14 cellular contexts compared by ENCODE assay signal in genomic region chr9:79023134-79023577, GRCh38.
A peak's percentile ranks its signal among the peaks of the same experiment; 100 is the strongest.
DNase-seq lines count a peak whose midpoint lies in the region; ATAC-seq and TF ChIP-seq lines count a peak whose summit lies in the region.
"Had no signal": no experiment of that assay in that cellular context is flagged by ENCODE, and none has a peak within 500 bp of the region (broad histone marks: within the 10 kb centered on the region; RNA-seq: fewer than 3 reads in every experiment).

No MANE protein-coding gene starts in this region.

- H3K4me1 ChIP-seq in SJSA1 (replicated peaks), result peaks cover 28% of the 10 kb centered on the region
- H3K4me1 ChIP-seq: suprapubic skin had no signal

- H3K4me3 Mint-ChIP-seq in progenitor cell of endocrine pancreas (ENCODE audit: low read depth), result no peak overlapping the region

- peaks cover 6% of the 10 kb centered on the region for H3K27me3 Mint-ChIP-seq in progenitor cell of endocrine pancreas

- peaks cover 2% of the 10 kb centered on the region; the same call in 1 of the 2 replicates for H3K9me3 ChIP-seq in SJSA1 (replicated peaks)
- H3K9me3 ChIP-seq: neutrophil, suprapubic skin had no signal

- peak overlapping the region; percentile 94 for H3K27ac ChIP-seq in SJSA1
- H3K27ac ChIP-seq: neutrophil, suprapubic skin had no signal

- H3K36me3 Mint-ChIP-seq in progenitor cell of endocrine pancreas (ENCODE audit: insufficient read depth), result no peaks in the 10 kb centered on the region

- H3K4me1 Mint-ChIP-seq in progenitor cell of endocrine pancreas (ENCODE audit: low read depth), result no peaks in the 10 kb centered on the region

- H3K9me3 Mint-ChIP-seq in progenitor cell of endocrine pancreas (ENCODE audit: low read depth), result no peaks in the 10 kb centered on the region

- H3K27me3 ChIP-seq in SJSA1 (replicated peaks), result no peaks in the 10 kb centered on the region
- H3K27me3 ChIP-seq: neutrophil, suprapubic skin had no signal

- TF ChIP-seq CTCF in fibroblast of mammary gland (conservative IDR thresholded peaks at IDR 0.05; ENCODE audit: control insufficient read depth, insufficient read depth, low read depth, low read length), result no peak
- no peak for TF ChIP-seq CTCF in progenitor cell of endocrine pancreas (IDR thresholded peaks at IDR 0.05; ENCODE audit: unreplicated experiment)

- DNase-seq in GM04504 (ENCODE audit: low read depth), result peak; percentile 81
- DNase-seq in SJSA1 (ENCODE audit: low read depth in 1 of 2, low spot score in 2 of 2), result peak in 1 of 2 experiments; percentile 89
- peak; percentile 82 for DNase-seq in fibroblast of mammary gland (ENCODE audit: low read depth)
- DNase-seq in skeletal muscle cell (ENCODE audit: low read depth), result peak; percentile 84
- DNase-seq in progenitor cell of endocrine pancreas (ENCODE audit: low spot score, unreplicated experiment), result no peak
- no peak for DNase-seq in cerebellum (ENCODE audit: low spot score)
- no peak for DNase-seq in central memory CD4-positive, alpha-beta T cell
- DNase-seq: activated CD4-positive, alpha-beta T cell treated with anti-CD3 and anti-CD28 coated beads for 4 hours; activated gamma-delta T cell treated with Interleukin-2 at 50 U/mL for 16 hours; KBM-7; SIG-M5 had no signal

- no peak for ATAC-seq in HG03097 (IDR thresholded peaks at IDR 0.05; ENCODE audit: low FRiP score, unreplicated experiment)

- H3K27ac Mint-ChIP-seq in progenitor cell of endocrine pancreas, result no peak overlapping the region

- no peak overlapping the region for H3K4me3 ChIP-seq in SJSA1
- no peak overlapping the region for H3K4me3 ChIP-seq in fibroblast of mammary gland (ENCODE audit: control insufficient read depth, low read depth, low read length)
- no peak overlapping the region for H3K4me3 ChIP-seq in skeletal muscle cell (ENCODE audit: low read depth, low read length)
- H3K4me3 ChIP-seq: suprapubic skin had no signal

- H3K36me3 ChIP-seq in SJSA1, result no peaks in the 10 kb centered on the region
- H3K36me3 ChIP-seq: neutrophil, suprapubic skin had no signal

Comparison
In these comparisons a context has a peak if more than half of its experiments do, and no peak if none do; other contexts are left out.
1. DNase-seq: peak in GM04504 (single experiment), fibroblast of mammary gland (single experiment) and skeletal muscle cell (single experiment); none in progenitor cell of endocrine pancreas (single experiment), cerebellum (single experiment) and central memory CD4-positive, alpha-beta T cell (single experiment).